ENCODE assay signal across 1 cellular context in the genomic region with DNA sequence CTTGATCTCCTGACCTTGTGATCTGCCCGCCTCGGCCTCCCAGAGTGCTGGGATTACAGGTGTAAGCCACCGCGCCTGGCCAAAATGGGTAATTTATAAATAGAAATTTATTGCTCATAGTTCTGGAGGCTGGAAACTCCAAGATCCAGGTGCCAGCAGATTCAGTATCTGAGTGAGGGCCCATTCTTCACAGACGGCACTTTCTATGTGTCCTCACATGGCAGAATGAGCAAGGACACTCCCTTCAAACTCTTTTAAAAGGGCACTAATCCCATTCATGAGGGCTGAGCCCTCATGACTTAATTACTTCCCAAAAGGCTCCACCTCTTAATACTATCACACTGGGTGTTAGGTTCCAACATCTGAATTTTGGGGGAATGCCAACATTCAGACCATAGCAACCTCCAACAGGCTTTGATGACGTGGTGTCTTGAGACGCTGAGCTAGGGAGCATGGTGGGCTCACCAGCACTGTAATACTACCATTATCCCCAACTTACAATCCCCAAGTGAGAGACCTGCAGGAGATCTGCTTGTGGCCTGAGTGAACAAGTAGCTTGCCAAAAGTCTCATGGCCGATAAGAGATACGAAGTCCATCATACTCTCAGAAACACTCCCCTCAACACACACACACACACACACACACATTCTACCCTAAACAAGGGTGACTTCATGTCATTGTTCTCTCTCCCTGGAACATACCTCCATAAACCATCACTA.
A peak's percentile ranks its signal among the peaks of the same experiment; 100 is the strongest.
TF ChIP-seq lines count a peak whose summit lies in the region.

No MANE protein-coding gene starts in this region.

TF ChIP-seq in K562, 482 proteins besides CTCF, POLR2A, EP300 and RAD21 (continued from another document and continues in another):
- TF ChIP-seq, protein P1, sequence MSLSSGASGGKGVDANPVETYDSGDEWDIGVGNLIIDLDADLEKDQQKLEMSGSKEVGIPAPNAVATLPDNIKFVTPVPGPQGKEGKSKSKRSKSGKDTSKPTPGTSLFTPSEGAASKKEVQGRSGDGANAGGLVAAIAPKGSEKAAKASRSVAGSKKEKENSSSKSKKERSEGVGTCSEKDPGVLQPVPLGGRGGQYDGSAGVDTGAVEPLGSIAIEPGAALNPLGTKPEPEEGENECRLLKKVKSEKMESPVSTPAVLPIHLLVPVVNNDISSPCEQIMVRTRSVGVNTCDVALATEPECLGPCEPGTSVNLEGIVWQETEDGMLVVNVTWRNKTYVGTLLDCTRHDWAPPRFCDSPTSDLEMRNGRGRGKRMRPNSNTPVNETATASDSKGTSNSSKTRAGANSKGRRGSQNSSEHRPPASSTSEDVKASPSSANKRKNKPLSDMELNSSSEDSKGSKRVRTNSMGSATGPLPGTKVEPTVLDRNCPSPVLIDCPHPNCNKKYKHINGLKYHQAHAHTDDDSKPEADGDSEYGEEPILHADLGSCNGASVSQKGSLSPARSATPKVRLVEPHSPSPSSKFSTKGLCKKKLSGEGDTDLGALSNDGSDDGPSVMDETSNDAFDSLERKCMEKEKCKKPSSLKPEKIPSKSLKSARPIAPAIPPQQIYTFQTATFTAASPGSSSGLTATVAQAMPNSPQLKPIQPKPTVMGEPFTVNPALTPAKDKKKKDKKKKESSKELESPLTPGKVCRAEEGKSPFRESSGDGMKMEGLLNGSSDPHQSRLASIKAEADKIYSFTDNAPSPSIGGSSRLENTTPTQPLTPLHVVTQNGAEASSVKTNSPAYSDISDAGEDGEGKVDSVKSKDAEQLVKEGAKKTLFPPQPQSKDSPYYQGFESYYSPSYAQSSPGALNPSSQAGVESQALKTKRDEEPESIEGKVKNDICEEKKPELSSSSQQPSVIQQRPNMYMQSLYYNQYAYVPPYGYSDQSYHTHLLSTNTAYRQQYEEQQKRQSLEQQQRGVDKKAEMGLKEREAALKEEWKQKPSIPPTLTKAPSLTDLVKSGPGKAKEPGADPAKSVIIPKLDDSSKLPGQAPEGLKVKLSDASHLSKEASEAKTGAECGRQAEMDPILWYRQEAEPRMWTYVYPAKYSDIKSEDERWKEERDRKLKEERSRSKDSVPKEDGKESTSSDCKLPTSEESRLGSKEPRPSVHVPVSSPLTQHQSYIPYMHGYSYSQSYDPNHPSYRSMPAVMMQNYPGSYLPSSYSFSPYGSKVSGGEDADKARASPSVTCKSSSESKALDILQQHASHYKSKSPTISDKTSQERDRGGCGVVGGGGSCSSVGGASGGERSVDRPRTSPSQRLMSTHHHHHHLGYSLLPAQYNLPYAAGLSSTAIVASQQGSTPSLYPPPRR (CRISPR knock-in tag; IDR thresholded peaks at IDR 0.05; ENCODE audit: borderline replicate concordance) = no peak
- TF ChIP-seq ZNF165 (CRISPR knock-in tag; IDR thresholded peaks at IDR 0.05; ENCODE audit: borderline replicate concordance) (no peak), DMBX1 (CRISPR knock-in tag; IDR thresholded peaks at IDR 0.05; ENCODE audit: borderline replicate concordance) (no peak), PRMT5 (CRISPR knock-in tag; IDR thresholded peaks at IDR 0.05) (no peak), SMAD1 (IDR thresholded peaks at IDR 0.05; ENCODE audit: low read depth, low read length, partially characterized antibody) (no peak), ZNF589 (CRISPR knock-in tag; IDR thresholded peaks at IDR 0.05; ENCODE audit: low read depth) (no peak), PTTG1 (tag; IDR thresholded peaks at IDR 0.05; ENCODE audit: low read depth) (no peak), TRIM24 (IDR thresholded peaks at IDR 0.05) (no peak), ZNF263 (CRISPR knock-in tag; IDR thresholded peaks at IDR 0.05; ENCODE audit: borderline replicate concordance) (no peak), CCAR2 (IDR thresholded peaks at IDR 0.05; ENCODE audit: low read depth, low read length) (no peak), FUS (optimal IDR thresholded peaks at IDR 0.05; ENCODE audit: low read depth, low read length) (no peak), MEF2A (IDR thresholded peaks at IDR 0.05; ENCODE audit: control insufficient read depth, low read depth, low read length) (no peak), KLF10 (CRISPR knock-in tag; IDR thresholded peaks at IDR 0.05) (no peak), KHSRP (IDR thresholded peaks at IDR 0.05) (no peak)
- TF ChIP-seq, protein P2, sequence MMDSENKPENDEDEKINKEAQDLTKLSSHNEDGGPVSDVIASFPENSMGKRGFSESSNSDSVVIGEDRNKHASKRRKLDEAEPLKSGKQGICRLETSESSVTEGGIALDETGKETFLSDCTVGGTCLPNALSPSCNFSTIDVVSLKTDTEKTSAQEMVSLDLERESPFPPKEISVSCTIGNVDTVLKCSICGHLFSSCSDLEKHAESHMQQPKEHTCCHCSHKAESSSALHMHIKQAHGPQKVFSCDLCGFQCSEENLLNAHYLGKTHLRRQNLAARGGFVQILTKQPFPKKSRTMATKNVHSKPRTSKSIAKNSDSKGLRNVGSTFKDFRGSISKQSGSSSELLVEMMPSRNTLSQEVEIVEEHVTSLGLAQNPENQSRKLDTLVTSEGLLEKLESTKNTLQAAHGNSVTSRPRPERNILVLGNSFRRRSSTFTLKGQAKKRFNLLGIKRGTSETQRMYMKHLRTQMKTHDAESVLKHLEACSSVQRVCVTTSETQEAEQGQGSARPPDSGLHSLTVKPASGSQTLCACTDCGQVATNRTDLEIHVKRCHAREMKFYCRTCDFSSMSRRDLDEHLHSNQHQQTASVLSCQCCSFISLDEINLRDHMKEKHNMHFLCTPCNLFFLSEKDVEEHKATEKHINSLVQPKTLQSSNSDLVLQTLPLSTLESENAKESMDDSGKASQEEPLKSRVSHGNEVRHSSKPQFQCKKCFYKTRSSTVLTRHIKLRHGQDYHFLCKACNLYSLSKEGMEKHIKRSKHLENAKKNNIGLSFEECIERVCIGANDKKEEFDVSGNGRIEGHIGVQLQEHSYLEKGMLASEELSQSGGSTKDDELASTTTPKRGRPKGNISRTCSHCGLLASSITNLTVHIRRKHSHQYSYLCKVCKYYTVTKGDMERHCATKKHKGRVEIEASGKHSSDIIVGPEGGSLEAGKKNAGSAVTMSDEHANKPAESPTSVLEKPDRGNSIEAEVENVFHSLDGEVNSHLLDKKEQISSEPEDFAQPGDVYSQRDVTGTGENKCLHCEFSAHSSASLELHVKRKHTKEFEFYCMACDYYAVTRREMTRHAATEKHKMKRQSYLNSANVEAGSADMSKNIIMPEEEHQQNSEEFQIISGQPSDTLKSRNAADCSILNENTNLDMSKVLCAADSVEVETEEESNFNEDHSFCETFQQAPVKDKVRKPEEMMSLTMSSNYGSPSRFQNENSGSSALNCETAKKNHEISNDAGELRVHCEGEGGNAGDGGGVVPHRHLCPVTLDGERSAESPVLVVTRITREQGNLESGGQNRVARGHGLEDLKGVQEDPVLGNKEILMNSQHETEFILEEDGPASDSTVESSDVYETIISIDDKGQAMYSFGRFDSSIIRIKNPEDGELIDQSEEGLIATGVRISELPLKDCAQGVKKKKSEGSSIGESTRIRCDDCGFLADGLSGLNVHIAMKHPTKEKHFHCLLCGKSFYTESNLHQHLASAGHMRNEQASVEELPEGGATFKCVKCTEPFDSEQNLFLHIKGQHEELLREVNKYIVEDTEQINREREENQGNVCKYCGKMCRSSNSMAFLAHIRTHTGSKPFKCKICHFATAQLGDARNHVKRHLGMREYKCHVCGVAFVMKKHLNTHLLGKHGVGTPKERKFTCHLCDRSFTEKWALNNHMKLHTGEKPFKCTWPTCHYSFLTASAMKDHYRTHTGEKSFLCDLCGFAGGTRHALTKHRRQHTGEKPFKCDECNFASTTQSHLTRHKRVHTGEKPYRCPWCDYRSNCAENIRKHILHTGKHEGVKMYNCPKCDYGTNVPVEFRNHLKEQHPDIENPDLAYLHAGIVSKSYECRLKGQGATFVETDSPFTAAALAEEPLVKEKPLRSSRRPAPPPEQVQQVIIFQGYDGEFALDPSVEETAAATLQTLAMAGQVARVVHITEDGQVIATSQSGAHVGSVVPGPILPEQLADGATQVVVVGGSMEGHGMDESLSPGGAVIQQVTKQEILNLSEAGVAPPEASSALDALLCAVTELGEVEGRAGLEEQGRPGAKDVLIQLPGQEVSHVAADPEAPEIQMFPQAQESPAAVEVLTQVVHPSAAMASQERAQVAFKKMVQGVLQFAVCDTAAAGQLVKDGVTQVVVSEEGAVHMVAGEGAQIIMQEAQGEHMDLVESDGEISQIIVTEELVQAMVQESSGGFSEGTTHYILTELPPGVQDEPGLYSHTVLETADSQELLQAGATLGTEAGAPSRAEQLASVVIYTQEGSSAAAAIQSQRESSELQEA (IDR thresholded peaks at IDR 0.05; ENCODE audit: low read depth) = no peak
- TF ChIP-seq, protein P3, sequence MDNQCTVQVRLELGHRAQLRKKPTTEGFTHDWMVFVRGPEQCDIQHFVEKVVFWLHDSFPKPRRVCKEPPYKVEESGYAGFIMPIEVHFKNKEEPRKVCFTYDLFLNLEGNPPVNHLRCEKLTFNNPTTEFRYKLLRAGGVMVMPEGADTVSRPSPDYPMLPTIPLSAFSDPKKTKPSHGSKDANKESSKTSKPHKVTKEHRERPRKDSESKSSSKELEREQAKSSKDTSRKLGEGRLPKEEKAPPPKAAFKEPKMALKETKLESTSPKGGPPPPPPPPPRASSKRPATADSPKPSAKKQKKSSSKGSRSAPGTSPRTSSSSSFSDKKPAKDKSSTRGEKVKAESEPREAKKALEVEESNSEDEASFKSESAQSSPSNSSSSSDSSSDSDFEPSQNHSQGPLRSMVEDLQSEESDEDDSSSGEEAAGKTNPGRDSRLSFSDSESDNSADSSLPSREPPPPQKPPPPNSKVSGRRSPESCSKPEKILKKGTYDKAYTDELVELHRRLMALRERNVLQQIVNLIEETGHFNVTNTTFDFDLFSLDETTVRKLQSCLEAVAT (IDR thresholded peaks at IDR 0.05) = 0 out of 4 replicates have a peak, but pooled peaks of 1 of the 2 experiments have one; percentile 52
- TF ChIP-seq, protein P4, sequence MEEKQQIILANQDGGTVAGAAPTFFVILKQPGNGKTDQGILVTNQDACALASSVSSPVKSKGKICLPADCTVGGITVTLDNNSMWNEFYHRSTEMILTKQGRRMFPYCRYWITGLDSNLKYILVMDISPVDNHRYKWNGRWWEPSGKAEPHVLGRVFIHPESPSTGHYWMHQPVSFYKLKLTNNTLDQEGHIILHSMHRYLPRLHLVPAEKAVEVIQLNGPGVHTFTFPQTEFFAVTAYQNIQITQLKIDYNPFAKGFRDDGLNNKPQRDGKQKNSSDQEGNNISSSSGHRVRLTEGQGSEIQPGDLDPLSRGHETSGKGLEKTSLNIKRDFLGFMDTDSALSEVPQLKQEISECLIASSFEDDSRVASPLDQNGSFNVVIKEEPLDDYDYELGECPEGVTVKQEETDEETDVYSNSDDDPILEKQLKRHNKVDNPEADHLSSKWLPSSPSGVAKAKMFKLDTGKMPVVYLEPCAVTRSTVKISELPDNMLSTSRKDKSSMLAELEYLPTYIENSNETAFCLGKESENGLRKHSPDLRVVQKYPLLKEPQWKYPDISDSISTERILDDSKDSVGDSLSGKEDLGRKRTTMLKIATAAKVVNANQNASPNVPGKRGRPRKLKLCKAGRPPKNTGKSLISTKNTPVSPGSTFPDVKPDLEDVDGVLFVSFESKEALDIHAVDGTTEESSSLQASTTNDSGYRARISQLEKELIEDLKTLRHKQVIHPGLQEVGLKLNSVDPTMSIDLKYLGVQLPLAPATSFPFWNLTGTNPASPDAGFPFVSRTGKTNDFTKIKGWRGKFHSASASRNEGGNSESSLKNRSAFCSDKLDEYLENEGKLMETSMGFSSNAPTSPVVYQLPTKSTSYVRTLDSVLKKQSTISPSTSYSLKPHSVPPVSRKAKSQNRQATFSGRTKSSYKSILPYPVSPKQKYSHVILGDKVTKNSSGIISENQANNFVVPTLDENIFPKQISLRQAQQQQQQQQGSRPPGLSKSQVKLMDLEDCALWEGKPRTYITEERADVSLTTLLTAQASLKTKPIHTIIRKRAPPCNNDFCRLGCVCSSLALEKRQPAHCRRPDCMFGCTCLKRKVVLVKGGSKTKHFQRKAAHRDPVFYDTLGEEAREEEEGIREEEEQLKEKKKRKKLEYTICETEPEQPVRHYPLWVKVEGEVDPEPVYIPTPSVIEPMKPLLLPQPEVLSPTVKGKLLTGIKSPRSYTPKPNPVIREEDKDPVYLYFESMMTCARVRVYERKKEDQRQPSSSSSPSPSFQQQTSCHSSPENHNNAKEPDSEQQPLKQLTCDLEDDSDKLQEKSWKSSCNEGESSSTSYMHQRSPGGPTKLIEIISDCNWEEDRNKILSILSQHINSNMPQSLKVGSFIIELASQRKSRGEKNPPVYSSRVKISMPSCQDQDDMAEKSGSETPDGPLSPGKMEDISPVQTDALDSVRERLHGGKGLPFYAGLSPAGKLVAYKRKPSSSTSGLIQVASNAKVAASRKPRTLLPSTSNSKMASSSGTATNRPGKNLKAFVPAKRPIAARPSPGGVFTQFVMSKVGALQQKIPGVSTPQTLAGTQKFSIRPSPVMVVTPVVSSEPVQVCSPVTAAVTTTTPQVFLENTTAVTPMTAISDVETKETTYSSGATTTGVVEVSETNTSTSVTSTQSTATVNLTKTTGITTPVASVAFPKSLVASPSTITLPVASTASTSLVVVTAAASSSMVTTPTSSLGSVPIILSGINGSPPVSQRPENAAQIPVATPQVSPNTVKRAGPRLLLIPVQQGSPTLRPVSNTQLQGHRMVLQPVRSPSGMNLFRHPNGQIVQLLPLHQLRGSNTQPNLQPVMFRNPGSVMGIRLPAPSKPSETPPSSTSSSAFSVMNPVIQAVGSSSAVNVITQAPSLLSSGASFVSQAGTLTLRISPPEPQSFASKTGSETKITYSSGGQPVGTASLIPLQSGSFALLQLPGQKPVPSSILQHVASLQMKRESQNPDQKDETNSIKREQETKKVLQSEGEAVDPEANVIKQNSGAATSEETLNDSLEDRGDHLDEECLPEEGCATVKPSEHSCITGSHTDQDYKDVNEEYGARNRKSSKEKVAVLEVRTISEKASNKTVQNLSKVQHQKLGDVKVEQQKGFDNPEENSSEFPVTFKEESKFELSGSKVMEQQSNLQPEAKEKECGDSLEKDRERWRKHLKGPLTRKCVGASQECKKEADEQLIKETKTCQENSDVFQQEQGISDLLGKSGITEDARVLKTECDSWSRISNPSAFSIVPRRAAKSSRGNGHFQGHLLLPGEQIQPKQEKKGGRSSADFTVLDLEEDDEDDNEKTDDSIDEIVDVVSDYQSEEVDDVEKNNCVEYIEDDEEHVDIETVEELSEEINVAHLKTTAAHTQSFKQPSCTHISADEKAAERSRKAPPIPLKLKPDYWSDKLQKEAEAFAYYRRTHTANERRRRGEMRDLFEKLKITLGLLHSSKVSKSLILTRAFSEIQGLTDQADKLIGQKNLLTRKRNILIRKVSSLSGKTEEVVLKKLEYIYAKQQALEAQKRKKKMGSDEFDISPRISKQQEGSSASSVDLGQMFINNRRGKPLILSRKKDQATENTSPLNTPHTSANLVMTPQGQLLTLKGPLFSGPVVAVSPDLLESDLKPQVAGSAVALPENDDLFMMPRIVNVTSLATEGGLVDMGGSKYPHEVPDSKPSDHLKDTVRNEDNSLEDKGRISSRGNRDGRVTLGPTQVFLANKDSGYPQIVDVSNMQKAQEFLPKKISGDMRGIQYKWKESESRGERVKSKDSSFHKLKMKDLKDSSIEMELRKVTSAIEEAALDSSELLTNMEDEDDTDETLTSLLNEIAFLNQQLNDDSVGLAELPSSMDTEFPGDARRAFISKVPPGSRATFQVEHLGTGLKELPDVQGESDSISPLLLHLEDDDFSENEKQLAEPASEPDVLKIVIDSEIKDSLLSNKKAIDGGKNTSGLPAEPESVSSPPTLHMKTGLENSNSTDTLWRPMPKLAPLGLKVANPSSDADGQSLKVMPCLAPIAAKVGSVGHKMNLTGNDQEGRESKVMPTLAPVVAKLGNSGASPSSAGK (IDR thresholded peaks at IDR 0.05) = no peak
- TF ChIP-seq, protein P5, sequence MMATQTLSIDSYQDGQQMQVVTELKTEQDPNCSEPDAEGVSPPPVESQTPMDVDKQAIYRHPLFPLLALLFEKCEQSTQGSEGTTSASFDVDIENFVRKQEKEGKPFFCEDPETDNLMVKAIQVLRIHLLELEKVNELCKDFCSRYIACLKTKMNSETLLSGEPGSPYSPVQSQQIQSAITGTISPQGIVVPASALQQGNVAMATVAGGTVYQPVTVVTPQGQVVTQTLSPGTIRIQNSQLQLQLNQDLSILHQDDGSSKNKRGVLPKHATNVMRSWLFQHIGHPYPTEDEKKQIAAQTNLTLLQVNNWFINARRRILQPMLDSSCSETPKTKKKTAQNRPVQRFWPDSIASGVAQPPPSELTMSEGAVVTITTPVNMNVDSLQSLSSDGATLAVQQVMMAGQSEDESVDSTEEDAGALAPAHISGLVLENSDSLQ (IDR thresholded peaks at IDR 0.05) = peak; percentile 52; the same call in 1 of the 2 replicates
